In genomic region chr2:41488854-41489253, GRCh38 we compare ENCODE assay signal across 18 cellular contexts.
"Had no signal": no experiment of that assay in that cellular context is flagged by ENCODE, and none has a peak within 500 bp of the region (broad histone marks: within the 10 kb centered on the region; RNA-seq: fewer than 3 reads in every experiment).

No MANE protein-coding gene starts in this region.

- H3K9me3 Mint-ChIP-seq: activated naive CD8-positive, alpha-beta T cell treated with anti-CD3 and anti-CD28 coated beads, Interleukin-2, amount 10 ng/mL, durations not matched to agents 7 days and 5 days had no signal

- H3K27me3 ChIP-seq: cardiac muscle cell, neural progenitor cell, upper lobe of left lung had no signal

- H3K4me1 ChIP-seq: neural progenitor cell, upper lobe of left lung had no signal

- H3K36me3 ChIP-seq: cardiac muscle cell, neural progenitor cell, upper lobe of left lung had no signal

- H3K27ac ChIP-seq: cardiac muscle cell, neural progenitor cell, upper lobe of left lung, VCaP had no signal

- H3K4me3 Mint-ChIP-seq: activated CD4-positive, alpha-beta memory T cell treated with anti-CD3 and anti-CD28 coated beads for 36 hours; activated naive CD8-positive, alpha-beta T cell treated with anti-CD3 and anti-CD28 coated beads, Interleukin-2, amount 10 ng/mL, durations not matched to agents 7 days and 5 days; activated T-cell treated with anti-CD3 and anti-CD28 coated beads, Interleukin-2, amount 50 U/mL, for 4 hours; neural progenitor cell; T-helper 2 cell treated with Interferon-gamma antibody and Interleukin-4, amounts not matched to agents 5 μg/mL and 100 μg/mL, for 36 hours had no signal

- ATAC-seq: activated T-cell treated with anti-CD3 and anti-CD28 coated beads, Interleukin-2, amount 50 U/mL, for 4 hours; sciatic nerve had no signal

- H3K27me3 Mint-ChIP-seq: activated CD4-positive, alpha-beta memory T cell treated with anti-CD3 and anti-CD28 coated beads for 36 hours; activated naive CD8-positive, alpha-beta T cell treated with anti-CD3 and anti-CD28 coated beads, Interleukin-2, amount 10 ng/mL, durations not matched to agents 7 days and 5 days; progenitor cell of endocrine pancreas had no signal

- H3K27ac Mint-ChIP-seq: activated CD4-positive, alpha-beta memory T cell treated with anti-CD3 and anti-CD28 coated beads for 36 hours; activated naive CD8-positive, alpha-beta T cell treated with anti-CD3 and anti-CD28 coated beads, Interleukin-2, amount 10 ng/mL, durations not matched to agents 7 days and 5 days; neural progenitor cell; progenitor cell of endocrine pancreas; T-helper 2 cell treated with Interferon-gamma antibody and Interleukin-4, amounts not matched to agents 5 μg/mL and 100 μg/mL, for 36 hours had no signal

- DNase-seq: activated CD4-positive, alpha-beta memory T cell treated with anti-CD3 and anti-CD28 coated beads for 36 hours; activated gamma-delta T cell; activated naive CD8-positive, alpha-beta T cell treated with anti-CD3 and anti-CD28 coated beads, Interleukin-2, amount 10 ng/mL, durations not matched to agents 7 days and 5 days; activated T-cell treated with anti-CD3 and anti-CD28 coated beads, Interleukin-2, amount 50 U/mL, for 4 hours; anterior cingulate cortex; effector CD4-positive, alpha-beta T cell; stimulated activated CD4-positive, alpha-beta T cell treated with anti-CD3 and anti-CD28 coated beads, Interleukin-2, amount 100 ng/mL, for 24 hours; stimulated activated naive CD4-positive, alpha-beta T cell; substantia nigra; SW 1271; upper lobe of left lung had no signal

- H3K4me3 ChIP-seq: cardiac muscle cell, coronary artery, neural progenitor cell, upper lobe of left lung had no signal

- H3K4me1 Mint-ChIP-seq: activated naive CD8-positive, alpha-beta T cell treated with anti-CD3 and anti-CD28 coated beads, Interleukin-2, amount 10 ng/mL, durations not matched to agents 7 days and 5 days; neural progenitor cell had no signal

- H3K36me3 Mint-ChIP-seq: activated CD4-positive, alpha-beta memory T cell treated with anti-CD3 and anti-CD28 coated beads for 36 hours; activated naive CD8-positive, alpha-beta T cell treated with anti-CD3 and anti-CD28 coated beads, Interleukin-2, amount 10 ng/mL, durations not matched to agents 7 days and 5 days; neural progenitor cell had no signal
